ENCODE assay signal across 16 cellular contexts in the genomic region with DNA sequence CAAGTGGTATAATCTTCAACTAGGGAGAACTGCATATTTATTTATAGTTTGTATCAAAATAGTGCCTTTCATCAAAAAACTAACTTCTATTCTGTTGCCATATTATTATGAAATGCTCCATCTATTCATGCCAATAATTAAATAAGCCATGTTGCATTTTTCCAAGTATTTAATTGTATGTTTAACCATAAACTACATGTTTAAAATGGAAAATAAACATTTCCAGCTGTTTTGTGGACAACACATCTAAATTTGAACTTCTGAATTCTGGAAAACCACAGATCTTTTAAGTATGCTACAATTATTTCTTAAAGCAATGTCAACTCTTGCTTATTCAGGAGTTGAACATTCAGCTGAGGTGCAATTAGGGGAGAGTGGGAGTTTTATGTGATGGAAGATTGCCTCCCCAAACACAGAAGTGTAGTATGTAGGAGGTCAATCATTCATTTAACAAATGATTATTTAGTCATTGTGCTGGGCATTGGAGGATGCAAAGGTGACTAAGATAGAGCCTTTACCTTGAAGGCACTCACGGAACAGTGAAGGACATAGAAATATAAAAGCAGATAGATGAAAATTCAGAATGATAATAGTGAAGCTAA.
DNase-seq lines count a peak whose midpoint lies in the region; ATAC-seq and TF ChIP-seq lines count a peak whose summit lies in the region.
"Had no signal": no experiment of that assay in that cellular context is flagged by ENCODE, and none has a peak within 500 bp of the region (broad histone marks: within the 10 kb centered on the region; RNA-seq: fewer than 3 reads in every experiment).

No MANE protein-coding gene starts in this region.

- peaks cover 6% of the 10 kb centered on the region for H3K4me1 ChIP-seq in HEK293 (ENCODE audit: control insufficient read depth, insufficient read depth, low read length)
- H3K4me1 ChIP-seq in naive thymus-derived CD4-positive, alpha-beta T cell (ENCODE audit: control insufficient read depth in 2 of 2, insufficient read depth in 2 of 2, low read length in 2 of 2): no peaks in the 10 kb centered on the region

- peaks cover 0 to 7% (median 0%) of the 10 kb centered on the region in 11 donors for H3K9me3 Mint-ChIP-seq in naive thymus-derived CD4-positive, alpha-beta T cell

- POLR2A ChIA-PET in HEK293 (lab: Yijun Ruan, JAX): no interaction called here
- POLR2A ChIA-PET in naive thymus-derived CD4-positive, alpha-beta T cell (lab: Charles Lee): interaction anchor here (0.5 kb wide), 1 partner anchor 202 kb away, joined by 3 read pairs; no protein-coding TSS in a partner anchor

- DNase-seq in AG10803 (ENCODE audit: low read depth) (peak; percentile 38), kidney glomerular epithelial cell (lab: John Stamatoyannopoulos, UW) (peak; percentile 87), AML-193 (lab: John Stamatoyannopoulos, UW) (no peak), NAMALWA (ENCODE audit: low spot score) (no peak)
- no peak for DNase-seq in naive thymus-derived CD4-positive, alpha-beta T cell
- DNase-seq: Calu3; CD4-positive, CD25-positive, alpha-beta regulatory T cell; DMS 273 treated with DMSO at 0.1 percent for 48 hours; GM23248; H7; KG1 had no signal

- TF ChIP-seq CTCF in AG10803 (conservative IDR thresholded peaks at IDR 0.05; ENCODE audit: low read length) (no peak), HEK293 (tag by site-specific recombination; IDR thresholded peaks at IDR 0.05) (no peak)

- H3K27ac Mint-ChIP-seq in naive thymus-derived CD4-positive, alpha-beta T cell: no peak overlapping the region
- H3K27ac Mint-ChIP-seq: CD4-positive, CD25-positive, alpha-beta regulatory T cell; IgD-negative memory B cell had no signal

- intact Hi-C loops in naive thymus-derived CD4-positive, alpha-beta T cell (cut with micrococcal nuclease): no loop called here

- H3K4me1 Mint-ChIP-seq in naive thymus-derived CD4-positive, alpha-beta T cell: no peaks in the 10 kb centered on the region
- H3K4me1 Mint-ChIP-seq: CD4-positive, CD25-positive, alpha-beta regulatory T cell had no signal

- no peaks in the 10 kb centered on the region for H3K36me3 Mint-ChIP-seq in naive thymus-derived CD4-positive, alpha-beta T cell
- H3K36me3 Mint-ChIP-seq: CD4-positive, CD25-positive, alpha-beta regulatory T cell; IgD-negative memory B cell had no signal

- CTCF ChIA-PET in HEK293 (lab: Yijun Ruan, JAX): interaction anchor here (0.6 to 0.7 kb wide), 2 partner anchors 13 to 727 kb away, joined by 3 read pairs; no protein-coding TSS in a partner anchor
- CTCF ChIA-PET in naive thymus-derived CD4-positive, alpha-beta T cell (lab: Charles Lee): no interaction called here

- no peaks in the 10 kb centered on the region for H3K36me3 ChIP-seq in HEK293 (ENCODE audit: control insufficient read depth in 2 of 2, insufficient read depth in 1 of 2, low read length in 2 of 2)
- H3K36me3 ChIP-seq in naive thymus-derived CD4-positive, alpha-beta T cell (ENCODE audit: control insufficient read depth in 2 of 3, insufficient read depth in 3 of 3, low read length in 3 of 3): no peaks in the 10 kb centered on the region
- H3K36me3 ChIP-seq: BLaER1 treated with 17β-estradiol and CSF1 and Interleukin-3, amounts not matched to agents 10 nM and 100 nM had no signal

- no peaks in the 10 kb centered on the region for H3K9me3 ChIP-seq in HEK293 (ENCODE audit: control insufficient read depth, insufficient read depth, low read depth, low read length)
- H3K9me3 ChIP-seq in naive thymus-derived CD4-positive, alpha-beta T cell (ENCODE audit: control insufficient read depth in 2 of 3, low read length in 3 of 3): no peaks in the 10 kb centered on the region

- peaks cover 17 to 44% (median 26%) of the 10 kb centered on the region in 5 donors for H3K27me3 Mint-ChIP-seq in naive thymus-derived CD4-positive, alpha-beta T cell

- no peaks in the 10 kb centered on the region for H3K27me3 ChIP-seq in naive thymus-derived CD4-positive, alpha-beta T cell (ENCODE audit: control insufficient read depth in 2 of 2, insufficient read depth in 2 of 2, low read length in 2 of 2)
- H3K27me3 ChIP-seq: BLaER1 treated with 17β-estradiol and CSF1 and Interleukin-3, amounts not matched to agents 10 nM and 100 nM had no signal

- H3K4me3 ChIP-seq in AG10803 (ENCODE audit: low read length): no peak overlapping the region
- no peak overlapping the region for H3K4me3 ChIP-seq in HEK293 (ENCODE audit: low read depth, low read length)
- H3K4me3 ChIP-seq in naive thymus-derived CD4-positive, alpha-beta T cell (ENCODE audit: low read length): no peak overlapping the region
- H3K4me3 ChIP-seq: GM12878, GM23248 had no signal

- no peak overlapping the region for H3K4me3 Mint-ChIP-seq in naive thymus-derived CD4-positive, alpha-beta T cell
- H3K4me3 Mint-ChIP-seq: CD4-positive, CD25-positive, alpha-beta regulatory T cell; IgD-negative memory B cell had no signal

- no peak for ATAC-seq in naive thymus-derived CD4-positive, alpha-beta T cell
- ATAC-seq in HG02885 (IDR thresholded peaks at IDR 0.05; ENCODE audit: poor library complexity, unreplicated experiment): no peak

- H3K27ac ChIP-seq in HEK293 (ENCODE audit: extremely low read depth, low read depth, low read length): no peak overlapping the region
- H3K27ac ChIP-seq in naive thymus-derived CD4-positive, alpha-beta T cell (ENCODE audit: low read depth, low read length): no peak overlapping the region
- H3K27ac ChIP-seq: GM23248 had no signal

TF ChIP-seq in HEK293, 187 proteins besides CTCF, POLR2A, EP300 and RAD21:
- TF ChIP-seq ZFP37 (tag by site-specific recombination; IDR thresholded peaks at IDR 0.05): no peak
- TF ChIP-seq EGR2 (tag by site-specific recombination; IDR thresholded peaks at IDR 0.05; ENCODE audit: low read depth): peak; percentile 67; the same call in 1 of the 2 replicates
- TF ChIP-seq ZNF146 (tag by site-specific recombination; IDR thresholded peaks at IDR 0.05): no peak
- peak; percentile 60 for TF ChIP-seq ZFHX2 (tag by site-specific recombination; conservative IDR thresholded peaks at IDR 0.05)
- no peak for TF ChIP-seq ZNF501 (tag by site-specific recombination; IDR thresholded peaks at IDR 0.05)
TF ChIP-seq in HEK293: peak in this region for 2.

Comparison
In these comparisons a context has a peak if more than half of its experiments do, and no peak if none do; other contexts are left out.
1. DNase-seq: peak in AG10803 (single experiment) and kidney glomerular epithelial cell (single experiment); none in AML-193 (0 of 2), naive thymus-derived CD4-positive, alpha-beta T cell (0 of 9) and NAMALWA (single experiment).